Comparison of ENCODE assay signal across 9 cellular contexts in the genomic region with DNA sequence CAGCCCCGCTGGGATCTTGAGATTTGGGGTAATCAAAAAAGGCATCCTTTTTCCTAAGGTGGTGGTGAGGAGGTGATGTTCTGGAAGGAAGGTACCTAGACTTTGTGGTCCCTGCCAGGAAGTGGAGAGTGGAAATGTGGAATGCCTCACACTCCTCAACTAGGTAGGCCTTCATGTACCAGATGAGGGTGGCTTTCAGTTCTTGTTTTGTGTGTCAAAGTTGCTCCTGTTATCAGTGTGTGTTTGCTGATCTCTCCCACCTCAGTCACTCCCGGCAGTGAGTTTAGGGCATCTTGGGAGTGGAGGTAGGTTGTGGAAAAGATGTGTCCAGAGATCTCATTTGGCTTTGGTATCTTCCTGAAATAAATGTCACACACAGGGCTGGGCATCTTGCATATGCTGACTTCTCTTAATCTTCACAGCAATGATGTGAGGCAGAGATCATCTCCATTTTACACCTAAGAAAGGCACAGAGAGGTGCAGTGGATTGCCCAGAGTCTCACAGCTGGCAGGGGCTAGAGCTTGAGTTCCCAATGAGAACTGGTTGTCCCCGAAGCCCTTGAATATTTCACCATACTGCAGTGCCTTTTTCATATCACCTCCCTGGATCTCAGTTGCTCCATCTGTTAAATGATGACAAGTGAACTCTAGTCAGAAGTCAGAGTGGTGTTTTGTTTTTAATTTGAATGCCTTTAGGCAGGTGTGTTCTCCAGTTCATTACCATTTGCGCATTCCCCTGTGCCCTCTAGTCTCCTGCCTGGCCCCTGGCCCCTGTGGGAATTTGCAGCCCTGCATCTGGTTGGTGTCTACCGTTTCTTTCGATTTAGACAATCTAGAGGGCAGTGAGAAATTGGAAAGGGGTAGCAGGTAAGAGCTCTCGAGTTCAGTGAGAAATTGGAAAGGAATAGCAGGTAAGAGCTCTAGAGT. TPM values are rescaled to one million over a fixed set of nuclear protein-coding genes. Genes with fewer than 3 reads are reported as not detected.
DNase-seq lines count a peak whose midpoint lies in the region; ATAC-seq and TF ChIP-seq lines count a peak whose summit lies in the region.
"Had no signal": no experiment of that assay in that cellular context is flagged by ENCODE, and none has a peak within 500 bp of the region (broad histone marks: within the 10 kb centered on the region; RNA-seq: fewer than 3 reads in every experiment).

No MANE protein-coding gene starts in this region.

- peak overlapping the region; percentile 21 to 44 for H3K27ac Mint-ChIP-seq in activated naive CD4-positive, alpha-beta T cell treated with anti-CD3 and anti-CD28 coated beads, Interleukin-2, amount 50 U/mL, for 72 hours

- H3K27me3 ChIP-seq in iPS-20b (ENCODE audit: insufficient read depth, low read length), result no peaks in the 10 kb centered on the region
- H3K27me3 ChIP-seq in transverse colon, result no peaks in the 10 kb centered on the region

- peak in 1 of 2 donors; percentile 50 for ATAC-seq in activated naive CD4-positive, alpha-beta T cell treated with anti-CD3 and anti-CD28 coated beads, Interleukin-2, amount 50 U/mL, for 72 hours
- ATAC-seq in omental fat pad (ENCODE audit: low FRiP score), result no peak

- in situ Hi-C loops in transverse colon (cut with MboI; ENCODE audit: low pct_ligation_motif_present in 1 of 4, low pct_unique_long_range_greater_than_20kb in 1 of 4, low sequenced_read_pairs in 3 of 4), result no loop called here

- H3K27ac ChIP-seq in iPS-20b (ENCODE audit: low read length), result no peak overlapping the region
- peak overlapping the region; percentile 80 to 87 (median 86) for H3K27ac ChIP-seq in transverse colon

- no peak for TF ChIP-seq EP300 in transverse colon (IDR thresholded peaks at IDR 0.05; ENCODE audit: low read depth)

- no peaks in the 10 kb centered on the region for H3K9me3 ChIP-seq in iPS-20b (ENCODE audit: insufficient read depth, low read depth, low read length)
- no peaks in the 10 kb centered on the region for H3K9me3 ChIP-seq in transverse colon

- 0 out of 2 replicates have a peak overlapping the region, but pooled peaks have one; percentile 7 for H3K9ac ChIP-seq in iPS-20b (ENCODE audit: low read depth, low read length)

- peaks cover 22% of the 10 kb centered on the region for H3K4me1 ChIP-seq in iPS-20b (ENCODE audit: insufficient read depth, low read length)
- peaks cover 14 to 57% (median 38%) of the 10 kb centered on the region in 4 donors for H3K4me1 ChIP-seq in transverse colon

- TF ChIP-seq CTCF in transverse colon (IDR thresholded peaks at IDR 0.05) (no peak), omental fat pad (IDR thresholded peaks at IDR 0.05) (no peak)

- peaks cover 0 to 4% of the 10 kb centered on the region in 2 donors for H3K9me3 Mint-ChIP-seq in activated naive CD4-positive, alpha-beta T cell treated with anti-CD3 and anti-CD28 coated beads, Interleukin-2, amount 50 U/mL, for 72 hours

- DNase-seq in activated naive CD4-positive, alpha-beta T cell treated with anti-CD3 and anti-CD28 coated beads, Interleukin-2, amount 50 U/mL, for 72 hours (ENCODE audit: low spot score in 2 of 2), result no peak
- DNase-seq in activated naive CD4-positive, alpha-beta T cell treated with anti-CD3 and anti-CD28 coated beads, Interleukin-2, amount 50 U/mL, for 16 hours, result no peak
- DNase-seq in NCI-H2171 treated with DMSO at 0.1 percent for 48 hours (lab: John Stamatoyannopoulos, UW), result peak; percentile 80
- DNase-seq in transverse colon, result no peak
- no peak for DNase-seq in 8988T
- DNase-seq in omental fat pad (ENCODE audit: low spot score), result no peak
- no peak for DNase-seq in retina
- DNase-seq: NCI-H446 treated with DMSO at 0.1 percent for 48 hours had no signal

- TF ChIP-seq POLR2A in transverse colon (IDR thresholded peaks at IDR 0.05), result no peak

- no peaks in the 10 kb centered on the region for H3K36me3 Mint-ChIP-seq in activated naive CD4-positive, alpha-beta T cell treated with anti-CD3 and anti-CD28 coated beads, Interleukin-2, amount 50 U/mL, for 72 hours

- WGBS in transverse colon (ENCODE audit: low coverage in 1 of 2), 2 donors, result 72 to 83% methylated on average over 3 to 7 of the region's 7 CpGs

- intact Hi-C loops in transverse colon (cut with DNase I; ENCODE audit: low total_unique reads), result no loop called here

- H3K4me3 ChIP-seq in iPS-20b (ENCODE audit: low read length) (peak overlapping the region; percentile 24; the same call in 1 of the 2 replicates), transverse colon (no peak overlapping the region)

- H3K36me3 ChIP-seq in iPS-20b (ENCODE audit: insufficient read depth, low read depth, low read length) (no peaks in the 10 kb centered on the region), transverse colon (no peaks in the 10 kb centered on the region)

RNA-seq across cellular contexts. Expression of gene PKIG, which starts 2.9 kb away (rescaled TPM):
- 10 to 100 TPM in 1 of 2 donors, 1 to 10 TPM in 1; 2.0 to 10.5 TPM for total RNA-seq in activated naive CD4-positive, alpha-beta T cell treated with anti-CD3 and anti-CD28 coated beads, Interleukin-2, amount 50 U/mL, for 72 hours
- total RNA-seq in transverse colon, result 100 to 1,000 TPM in 1 of 4 donors, 10 to 100 TPM in 3; 40.8 to 106 (median 80.4) TPM
- total RNA-seq in omental fat pad, result 100 to 1,000 TPM in 3 of 4 donors, 10 to 100 TPM in 1; 90.8 to 133 (median 118) TPM
